In genomic region chr11:72773291-72773690, GRCh38 we compare ENCODE assay signal across 1 cellular context.
TF ChIP-seq lines count a peak whose summit lies in the region.

No MANE protein-coding gene starts in this region.

TF ChIP-seq in A549, 52 proteins besides CTCF, POLR2A, EP300 and RAD21 (continued from another document):
- TF ChIP-seq FOSL2 (IDR thresholded peaks at IDR 0.05) (no peak), FOSL2 (CRISPR knock-in tag; IDR thresholded peaks at IDR 0.05) (no peak), NR3C1 (IDR thresholded peaks at IDR 0.05) (no peak), ZNF302 (CRISPR knock-in tag; IDR thresholded peaks at IDR 0.05) (no peak), ESRRA (IDR thresholded peaks at IDR 0.05; ENCODE audit: borderline replicate concordance, low read length) (no peak), CBX2 (IDR thresholded peaks at IDR 0.05; ENCODE audit: borderline replicate concordance, low read depth) (no peak), HEYL (CRISPR knock-in tag; IDR thresholded peaks at IDR 0.05) (no peak), BHLHE40 (IDR thresholded peaks at IDR 0.05; ENCODE audit: low read depth, low read length) (no peak), HDAC2 (IDR thresholded peaks at IDR 0.05) (no peak), USF2 (IDR thresholded peaks at IDR 0.05) (no peak), EHMT2 (IDR thresholded peaks at IDR 0.05; ENCODE audit: low read depth) (no peak), HOXB5 (CRISPR knock-in tag; IDR thresholded peaks at IDR 0.05) (no peak), TFCP2L1 (CRISPR knock-in tag; IDR thresholded peaks at IDR 0.05) (no peak), FOXS1 (CRISPR knock-in tag; IDR thresholded peaks at IDR 0.05) (no peak)
